Comparison of ENCODE assay signal across 28 cellular contexts in genomic region chr2:54683596-54683995, GRCh38. TPM values are rescaled to one million over a fixed set of nuclear protein-coding genes. Genes with fewer than 3 reads are reported as not detected.
DNase-seq lines count a peak whose midpoint lies in the region; ATAC-seq, FAIRE-seq and TF ChIP-seq lines count a peak whose summit lies in the region.
"Had no signal": no experiment of that assay in that cellular context is flagged by ENCODE, and none has a peak within 500 bp of the region (broad histone marks: within the 10 kb centered on the region; RNA-seq: fewer than 3 reads in every experiment).

No MANE protein-coding gene starts in this region.

- intact Hi-C loops in activated CD4-positive, alpha-beta T cell treated with anti-CD3 and anti-CD28 coated beads, Interleukin-2, amount 10 ng/mL, durations not matched to agents 24 days and 14 days (cut with micrococcal nuclease) = no loop called here

- H3K36me3 Mint-ChIP-seq in activated CD4-positive, alpha-beta T cell treated with anti-CD3 and anti-CD28 coated beads, Interleukin-2, amount 10 ng/mL, durations not matched to agents 24 days and 14 days (ENCODE audit: low read depth) = no peaks in the 10 kb centered on the region
- no peaks in the 10 kb centered on the region for H3K36me3 Mint-ChIP-seq in activated naive CD4-positive, alpha-beta T cell treated with anti-CD3 and anti-CD28 coated beads, Interleukin-2, amount 50 U/mL, for 72 hours
- H3K36me3 Mint-ChIP-seq in activated naive CD8-positive, alpha-beta T cell treated with anti-CD3 and anti-CD28 coated beads, Interleukin-2, amount 50 U/mL, for 24 hours (ENCODE audit: low read depth) = no peaks in the 10 kb centered on the region
- no peaks in the 10 kb centered on the region; the same call in 1 of the 2 replicates for H3K36me3 Mint-ChIP-seq in HFFc6 (ENCODE audit: low read depth)
- H3K36me3 Mint-ChIP-seq: CD4-positive, alpha-beta memory T cell; CD4-positive, CD25-positive, alpha-beta regulatory T cell; CD8-positive, alpha-beta memory T cell had no signal

- peaks cover 54% of the 10 kb centered on the region for H3K4me1 Mint-ChIP-seq in activated CD4-positive, alpha-beta T cell treated with anti-CD3 and anti-CD28 coated beads, Interleukin-2, amount 10 ng/mL, durations not matched to agents 24 days and 14 days
- peaks cover 29% of the 10 kb centered on the region for H3K4me1 Mint-ChIP-seq in activated naive CD8-positive, alpha-beta T cell treated with anti-CD3 and anti-CD28 coated beads, Interleukin-2, amount 50 U/mL, for 24 hours
- peaks cover 20% of the 10 kb centered on the region for H3K4me1 Mint-ChIP-seq in HFFc6 (ENCODE audit: low read depth)

- no peak for ATAC-seq in activated naive CD4-positive, alpha-beta T cell treated with anti-CD3 and anti-CD28 coated beads, Interleukin-2, amount 50 U/mL, for 72 hours
- ATAC-seq in activated naive CD8-positive, alpha-beta T cell treated with anti-CD3 and anti-CD28 coated beads, Interleukin-2, amount 50 U/mL, for 24 hours = no peak
- ATAC-seq: GM12878 had no signal

- peak; percentile 50 for DNase-seq in activated CD4-positive, alpha-beta T cell treated with anti-CD3 and anti-CD28 coated beads, Interleukin-2, amount 10 ng/mL, durations not matched to agents 24 days and 14 days
- DNase-seq in activated CD4-positive, alpha-beta T cell treated with anti-CD3 and anti-CD28 coated beads for 1 hour = no peak
- DNase-seq in HTR-8/SVneo (ENCODE audit: insufficient read length, low spot score) (no peak), M059J (ENCODE audit: low read depth) (peak; percentile 27), NCI-H69 (lab: John Stamatoyannopoulos, UW) (peak; percentile 2), HFFc6 (no peak)
- no peak for DNase-seq in activated naive CD4-positive, alpha-beta T cell treated with anti-CD3 and anti-CD28 coated beads, Interleukin-2, amount 50 U/mL, for 72 hours (ENCODE audit: low spot score in 2 of 2)
- DNase-seq in activated naive CD8-positive, alpha-beta T cell treated with anti-CD3 and anti-CD28 coated beads, Interleukin-2, amount 50 U/mL, for 24 hours = no peak
- DNase-seq: 8988T; ACHN; BE2C; C1 segment of cervical spinal cord; CD4-positive, alpha-beta memory T cell; CD4-positive, CD25-positive, alpha-beta regulatory T cell; CD8-positive, alpha-beta memory T cell; COR-L47; DMS 273 treated with DMSO at 0.1 percent for 48 hours; DMS153; DMS53; DMS79; DND-41; EL; GDM1 had no signal

- H3K27ac Mint-ChIP-seq in activated CD4-positive, alpha-beta T cell treated with anti-CD3 and anti-CD28 coated beads, Interleukin-2, amount 10 ng/mL, durations not matched to agents 24 days and 14 days = no peak overlapping the region
- H3K27ac Mint-ChIP-seq in activated naive CD4-positive, alpha-beta T cell treated with anti-CD3 and anti-CD28 coated beads, Interleukin-2, amount 50 U/mL, for 72 hours = no peak overlapping the region
- no peak overlapping the region for H3K27ac Mint-ChIP-seq in activated naive CD8-positive, alpha-beta T cell treated with anti-CD3 and anti-CD28 coated beads, Interleukin-2, amount 50 U/mL, for 24 hours
- H3K27ac Mint-ChIP-seq in HFFc6 = no peak overlapping the region
- H3K27ac Mint-ChIP-seq: CD14-positive monocyte; CD4-positive, CD25-positive, alpha-beta regulatory T cell had no signal

- H3K9me3 Mint-ChIP-seq in activated CD4-positive, alpha-beta T cell treated with anti-CD3 and anti-CD28 coated beads, Interleukin-2, amount 10 ng/mL, durations not matched to agents 24 days and 14 days = peaks cover 3% of the 10 kb centered on the region
- no peaks in the 10 kb centered on the region for H3K9me3 Mint-ChIP-seq in activated naive CD4-positive, alpha-beta T cell treated with anti-CD3 and anti-CD28 coated beads, Interleukin-2, amount 50 U/mL, for 72 hours
- no peaks in the 10 kb centered on the region for H3K9me3 Mint-ChIP-seq in activated naive CD8-positive, alpha-beta T cell treated with anti-CD3 and anti-CD28 coated beads, Interleukin-2, amount 50 U/mL, for 24 hours
- H3K9me3 Mint-ChIP-seq in HFFc6 = no peaks in the 10 kb centered on the region
- H3K9me3 Mint-ChIP-seq: CD4-positive, alpha-beta memory T cell; CD4-positive, CD25-positive, alpha-beta regulatory T cell; CD8-positive, alpha-beta memory T cell had no signal

- no peak for TF ChIP-seq CTCF in HFFc6 (IDR thresholded peaks at IDR 0.05)

- FAIRE-seq in HTR-8/SVneo (lab: Jason Lieb, UNC) = peak; percentile 13
- FAIRE-seq: A204.1, GM12878, GM12892, GM18507 had no signal

- peaks cover 33% of the 10 kb centered on the region for H3K27me3 Mint-ChIP-seq in activated CD4-positive, alpha-beta T cell treated with anti-CD3 and anti-CD28 coated beads, Interleukin-2, amount 10 ng/mL, durations not matched to agents 24 days and 14 days
- H3K27me3 Mint-ChIP-seq in activated naive CD8-positive, alpha-beta T cell treated with anti-CD3 and anti-CD28 coated beads, Interleukin-2, amount 50 U/mL, for 24 hours = peaks cover 43% of the 10 kb centered on the region
- peaks cover 17% of the 10 kb centered on the region for H3K27me3 Mint-ChIP-seq in HFFc6 (ENCODE audit: insufficient read depth)

- no peak overlapping the region for H3K4me3 Mint-ChIP-seq in activated CD4-positive, alpha-beta T cell treated with anti-CD3 and anti-CD28 coated beads, Interleukin-2, amount 10 ng/mL, durations not matched to agents 24 days and 14 days
- no peak overlapping the region for H3K4me3 Mint-ChIP-seq in activated naive CD8-positive, alpha-beta T cell treated with anti-CD3 and anti-CD28 coated beads, Interleukin-2, amount 50 U/mL, for 24 hours
- H3K4me3 Mint-ChIP-seq in HFFc6 = no peak overlapping the region
- H3K4me3 Mint-ChIP-seq: CD14-positive monocyte; CD4-positive, alpha-beta memory T cell; CD4-positive, CD25-positive, alpha-beta regulatory T cell; CD8-positive, alpha-beta memory T cell had no signal

RNA-seq across cellular contexts. Expression of gene EML6, which starts 39.9 kb away (rescaled TPM):
- 0.77 and 0.83 TPM in 2 replicates for total RNA-seq in activated CD4-positive, alpha-beta T cell treated with anti-CD3 and anti-CD28 coated beads, Interleukin-2, amount 10 ng/mL, durations not matched to agents 24 days and 14 days
- 1.6 and 1.7 TPM in 2 replicates for total RNA-seq in M059J (2014; rRNA removed; shearing (Covaris generic))
- 1 to 10 TPM in 1 of 2 donors, under 1 TPM in 1; 0.30 to 2.4 TPM for total RNA-seq in activated naive CD4-positive, alpha-beta T cell treated with anti-CD3 and anti-CD28 coated beads, Interleukin-2, amount 50 U/mL, for 72 hours
- total RNA-seq in HFFc6 (2021; fragmentation: NEBNext Ultra II Directional; extraction: Animal tissue kit (Norgen Biotek cat#: 25700)) = under 1 TPM; 0.05 to 0.37 (median 0.25) TPM

Comparison
In these comparisons a context has a peak if more than half of its experiments do, and no peak if none do; other contexts are left out.
1. DNase-seq: peak in activated CD4-positive, alpha-beta T cell treated with anti-CD3 and anti-CD28 coated beads, Interleukin-2, amount 10 ng/mL, durations not matched to agents 24 days and 14 days (single experiment), M059J (single experiment) and NCI-H69 (single experiment); none in activated CD4-positive, alpha-beta T cell treated with anti-CD3 and anti-CD28 coated beads for 1 hour (single experiment), HTR-8/SVneo (single experiment), activated naive CD4-positive, alpha-beta T cell treated with anti-CD3 and anti-CD28 coated beads, Interleukin-2, amount 50 U/mL, for 72 hours (0 of 2), activated naive CD8-positive, alpha-beta T cell treated with anti-CD3 and anti-CD28 coated beads, Interleukin-2, amount 50 U/mL, for 24 hours (single experiment) and HFFc6 (single experiment).